Comparison of ENCODE assay signal across 6 cellular contexts in genomic region chr1:39791838-39792237, GRCh38. TPM values are rescaled to one million over a fixed set of nuclear protein-coding genes. Genes with fewer than 3 reads are reported as not detected.
"Had no signal": no experiment of that assay in that cellular context is flagged by ENCODE, and none has a peak within 500 bp of the region (broad histone marks: within the 10 kb centered on the region; RNA-seq: fewer than 3 reads in every experiment).

No MANE protein-coding gene starts in this region.

- FAIRE-seq: G401.6, GM12892 had no signal

- DNase-seq: GDM1, GF-D8 had no signal

- ATAC-seq: GM12878 had no signal

- H3K4me3 ChIP-seq: GM12878 had no signal

RNA-seq across cellular contexts. Expression of gene OXCT2, which starts 20.7 kb away (rescaled TPM):
- total RNA-seq: G401 had no signal
